ENCODE assay signal across 11 cellular contexts in genomic region chr22:20483771-20484170, GRCh38.
"Had no signal": no experiment of that assay in that cellular context is flagged by ENCODE, and none has a peak within 500 bp of the region (broad histone marks: within the 10 kb centered on the region; RNA-seq: fewer than 3 reads in every experiment).

No MANE protein-coding gene starts in this region.

- H3K9me3 ChIP-seq: HAP-1 had no signal

- H2AFZ ChIP-seq: GM23248, GM23338 had no signal

- FAIRE-seq: H1, H54 had no signal

- H3K9me3 Mint-ChIP-seq: GM23338, H9, HFFc6 had no signal

- DNase-seq: GM23248, GOT3, H7, H9, HCEC 1CT, HFFc6 had no signal

- H3K4me1 Mint-ChIP-seq: GM23338 had no signal

- H3K4me1 ChIP-seq: HAP-1 had no signal

- H3K27ac ChIP-seq: GM23248 had no signal

- ATAC-seq: GM23338, HCT116 had no signal

- H3K4me2 ChIP-seq: GM23338 had no signal

- H3K9ac ChIP-seq: GM23248 had no signal

- H3K27ac Mint-ChIP-seq: GM23338, HFFc6 had no signal

- H3K4me3 Mint-ChIP-seq: GM23338, H9, HFFc6 had no signal

- H3K4me3 ChIP-seq: GM23248, GM23338, HAP-1 had no signal
